8 cellular contexts compared by ENCODE assay signal in genomic region chr14:68791078-68791983, GRCh38. TPM values are rescaled to one million over a fixed set of nuclear protein-coding genes. Genes with fewer than 3 reads are reported as not detected.
DNase-seq lines count a peak whose midpoint lies in the region; ATAC-seq, FAIRE-seq and TF ChIP-seq lines count a peak whose summit lies in the region.

No MANE protein-coding gene starts in this region.

- no peak for TF ChIP-seq CTCF in AG04450 (IDR thresholded peaks at IDR 0.05; ENCODE audit: low read depth, low read length)
- TF ChIP-seq CTCF in HCT116 (IDR thresholded peaks at IDR 0.05 in 2 of 3, conservative IDR thresholded peaks at IDR 0.05 in 1 of 3; ENCODE audit: borderline replicate concordance in 1 of 3, insufficient read depth in 1 of 3, low read depth in 2 of 3, low read length in 2 of 3): no peak
- TF ChIP-seq CTCF in spleen (IDR thresholded peaks at IDR 0.05 in 8 of 11, conservative IDR thresholded peaks at IDR 0.05 in 3 of 11): no peak

- CTCF ChIA-PET in AG04450 (lab: Charles Lee) (interaction anchor here (0.6 to 2.9 kb wide), 3 partner anchors 25 to 849 kb away, joined by 3 to 16 read pairs (median 3); no protein-coding TSS in a partner anchor), HCT116 (lab: Charles Lee) (interaction anchor here (0.7 kb wide), 1 partner anchor 28 kb away, joined by 3 read pairs; no protein-coding TSS in a partner anchor)

- H3K4me1 Mint-ChIP-seq in activated naive CD8-positive, alpha-beta T cell (ENCODE audit: low read depth): peaks cover 46% of the 10 kb centered on the region

- no peak for ATAC-seq in HCT116

- TF ChIP-seq POLR2A in HCT116 (IDR thresholded peaks at IDR 0.05; ENCODE audit: borderline replicate concordance, extremely low read depth, insufficient read depth, insufficient read length): no peak
- TF ChIP-seq POLR2A in spleen (IDR thresholded peaks at IDR 0.05): no peak
- no peak for TF ChIP-seq POLR2A in H54 (IDR thresholded peaks at IDR 0.05; ENCODE audit: low read depth, low read length)

- H3K27ac ChIP-seq in AG04450 (ENCODE audit: low read depth, low read length): peak overlapping the region; percentile 100
- peak overlapping the region; percentile 99 for H3K27ac ChIP-seq in HCT116 (ENCODE audit: low read depth, low read length)
- H3K27ac ChIP-seq in iPS-18a (ENCODE audit: low read length): no peak overlapping the region
- peak overlapping the region; percentile 92 to 100 (median 100) for H3K27ac ChIP-seq in spleen

- H3K4me3 ChIP-seq in AG04450 (ENCODE audit: low read depth, low read length): peak overlapping the region; percentile 100
- peak overlapping the region; percentile 83 to 89 for H3K4me3 ChIP-seq in HCT116 (replicated peaks in 1 of 2; ENCODE audit: low read depth in 1 of 2, low read length in 2 of 2)
- peak overlapping the region; percentile 90 for H3K4me3 ChIP-seq in iPS-18a (ENCODE audit: low read length)
- peak overlapping the region; percentile 80 to 99 (median 94) for H3K4me3 ChIP-seq in spleen

- peaks cover 20% of the 10 kb centered on the region for H3K36me3 Mint-ChIP-seq in activated naive CD8-positive, alpha-beta T cell

- no peak for TF ChIP-seq RAD21 in HCT116 (IDR thresholded peaks at IDR 0.05; ENCODE audit: low read depth)

- H2AFZ ChIP-seq in HCT116 (ENCODE audit: low read depth, low read length, poor library complexity, severe bottlenecking): no peak overlapping the region

- WGBS in spleen, 5 donors: 0 to 4% (median 1%) methylated on average over 17 of the region's 17 CpGs

- RAD21 ChIA-PET in HCT116 (lab: Charles Lee; ENCODE audit: low non-redundant PET in 1 of 2, low total read pairs in 2 of 2, uncharacterized antibody in 2 of 2, unreplicated experiment in 2 of 2): no interaction called here

- peak overlapping the region; percentile 81 for H3K4me2 ChIP-seq in HCT116 (ENCODE audit: low read length)

- POLR2A ChIA-PET in AG04450 (lab: Yijun Ruan, JAX): interaction anchor here (0.6 to 5.2 kb wide), 11 partner anchors 10 to 559 kb away, joined by 3 to 105 read pairs (median 4); no protein-coding TSS in a partner anchor
- POLR2A ChIA-PET in HCT116 (lab: Charles Lee): interaction anchor here (0.9 to 7.1 kb wide), 7 partner anchors 9 to 791 kb away, joined by 3 to 120 read pairs (median 7); no protein-coding TSS in a partner anchor

- H3K9me3 ChIP-seq in AG04450 (ENCODE audit: control insufficient read depth, insufficient read depth, low read length) (peaks cover 5% of the 10 kb centered on the region; the same call in 1 of the 2 replicates), HCT116 (ENCODE audit: control insufficient read depth in 1 of 2, insufficient read depth in 1 of 2, low read depth in 1 of 2, low read length in 2 of 2) (no peaks in the 10 kb centered on the region), iPS-18a (ENCODE audit: control insufficient read depth, low read depth, low read length) (no peaks in the 10 kb centered on the region), spleen (no peaks in the 10 kb centered on the region)

- H3K27me3 ChIP-seq in AG04450 (ENCODE audit: control insufficient read depth, insufficient read depth, low read length) (no peaks in the 10 kb centered on the region), HCT116 (ENCODE audit: insufficient read depth, low read length) (no peaks in the 10 kb centered on the region), iPS-18a (ENCODE audit: control insufficient read depth, insufficient read depth, low read length) (no peaks in the 10 kb centered on the region), spleen (replicated peaks in 1 of 7) (no peaks in the 10 kb centered on the region)

- H4K20me1 ChIP-seq in HCT116 (ENCODE audit: insufficient read depth): peaks cover 9% of the 10 kb centered on the region; the same call in 1 of the 2 replicates

- H3K27me3 Mint-ChIP-seq in activated naive CD8-positive, alpha-beta T cell: no peaks in the 10 kb centered on the region

- intact Hi-C loops in HCT116 (cut with micrococcal nuclease) (loop anchor here (5.0 kb wide), 1 partner anchor 649 kb away; no protein-coding TSS in a partner anchor), spleen (cut with DNase I; ENCODE audit: low total_unique reads) (loop anchor here (2.0 kb wide), 1 partner anchor 109 kb away; no protein-coding TSS in a partner anchor)

- H3K4me1 ChIP-seq in HCT116 (ENCODE audit: control insufficient read depth in 1 of 2, insufficient read depth in 2 of 2, low read length in 2 of 2) (peaks cover 39 to 74% of the 10 kb centered on the region in 2 experiments), iPS-18a (ENCODE audit: control insufficient read depth, low read depth, low read length) (peaks cover 18% of the 10 kb centered on the region), spleen (peaks cover 21 to 64% (median 39%) of the 10 kb centered on the region in 6 donors)

- H3K9me2 ChIP-seq in HCT116 (ENCODE audit: insufficient read depth): no peaks in the 10 kb centered on the region

- no peaks in the 10 kb centered on the region for H3K9me3 Mint-ChIP-seq in activated naive CD8-positive, alpha-beta T cell (ENCODE audit: low read depth)

- no peak for DNase-seq in AG04450 (ENCODE audit: low read depth, low spot score)
- DNase-seq in HCT116 (ENCODE audit: low read depth, low spot score): no peak
- peak; percentile 69 for DNase-seq in spleen
- no peak for DNase-seq in H54 (ENCODE audit: insufficient read length, low spot score)
- DNase-seq in DMS153 (lab: John Stamatoyannopoulos, UW): no peak
- no peak for DNase-seq in NCI-H2081 treated with DMSO at 0.1 percent for 48 hours (lab: John Stamatoyannopoulos, UW)

- no peak for FAIRE-seq in H54 (lab: Jason Lieb, UNC)

- BruUV-seq in HCT116 (replicated peaks; lab: Mats Ljungman, UMichigan): no TSS peak

- H3K27ac Mint-ChIP-seq in activated naive CD8-positive, alpha-beta T cell: peak overlapping the region; percentile 99

- peak overlapping the region; percentile 99 for H3K4me3 Mint-ChIP-seq in activated naive CD8-positive, alpha-beta T cell

- peak overlapping the region; percentile 94 for H3K9ac ChIP-seq in HCT116 (ENCODE audit: low read length)
- H3K9ac ChIP-seq in iPS-18a (ENCODE audit: low read length): peak overlapping the region; percentile 95

- H3K79me2 ChIP-seq in HCT116 (ENCODE audit: insufficient read depth, low read length): peaks cover 84% of the 10 kb centered on the region

- H3K36me3 ChIP-seq in HCT116 (ENCODE audit: control insufficient read depth in 1 of 2, insufficient read depth in 2 of 2, low read length in 2 of 2): peaks cover 29 to 43% of the 10 kb centered on the region in 2 experiments
- H3K36me3 ChIP-seq in iPS-18a (ENCODE audit: control insufficient read depth, low read depth, low read length): peaks cover 40% of the 10 kb centered on the region
- peaks cover 5 to 55% (median 40%) of the 10 kb centered on the region in 6 donors for H3K36me3 ChIP-seq in spleen

TF ChIP-seq in HCT116, 20 proteins besides CTCF, POLR2A, EP300 and RAD21:
- TF ChIP-seq TCF7L2 (IDR thresholded peaks at IDR 0.05; ENCODE audit: borderline replicate concordance, extremely low read depth, insufficient read depth, insufficient read length) (peak; percentile 47), CEBPB (IDR thresholded peaks at IDR 0.05; ENCODE audit: low read depth) (no peak)

RNA-seq across cellular contexts. Expression of gene ZFP36L1, which starts 1.5 kb away (rescaled TPM):
- polyA plus RNA-seq in AG04450 (2011; rRNA removed) (54.4 and 61.5 TPM in 2 replicates), spleen (100 to 1,000 TPM in 1 of 3 donors, 10 to 100 TPM in 2; 65.7 to 106 (median 92.4) TPM)
- polyA minus RNA-seq in AG04450 (2011; rRNA and poly(A)+ RNA removed): 38.4 and 48.0 TPM in 2 replicates
- total RNA-seq in HCT116 (2021; ENCODE audit: unreplicated experiment) (304 TPM), spleen (100 to 1,000 TPM; 274 to 443 (median 324) TPM)
- 177 and 302 TPM in 2 replicates for polyA plus RNA-seq in HCT116 (2012)
